In genomic region chr4:56049428-56050212, GRCh38 we compare ENCODE assay signal across 8 cellular contexts.
DNase-seq lines count a peak whose midpoint lies in the region; ATAC-seq and TF ChIP-seq lines count a peak whose summit lies in the region.

No MANE protein-coding gene starts in this region.

- H3K79me2 ChIP-seq in mammary epithelial cell (ENCODE audit: insufficient read depth, low read length): no peaks in the 10 kb centered on the region

- H3K36me3 ChIP-seq in mammary epithelial cell (ENCODE audit: insufficient read depth, low read length): no peaks in the 10 kb centered on the region
- H3K36me3 ChIP-seq in skeletal muscle tissue (ENCODE audit: control insufficient read depth in 3 of 3, insufficient read depth in 3 of 3, low read length in 3 of 3): no peaks in the 10 kb centered on the region

- no peaks in the 10 kb centered on the region for H4K20me1 ChIP-seq in mammary epithelial cell (ENCODE audit: insufficient read depth, low read length)

- H3K9me3 ChIP-seq in mammary epithelial cell (replicated peaks; ENCODE audit: insufficient read depth, low read length): no peaks in the 10 kb centered on the region
- H3K9me3 ChIP-seq in skeletal muscle tissue (ENCODE audit: control insufficient read depth in 3 of 3, low read length in 3 of 3): no peaks in the 10 kb centered on the region

- DNase-seq in EL: peak; percentile 16
- peak; percentile 50 for DNase-seq in GM20000 (ENCODE audit: low spot score)
- peak; percentile 77 for DNase-seq in RKO (ENCODE audit: low spot score)
- DNase-seq in mammary epithelial cell: peak; percentile 16
- peak; percentile 17 for DNase-seq in iris pigment epithelial cell (ENCODE audit: low read depth)
- no peak for DNase-seq in superior temporal gyrus (ENCODE audit: extremely low spot score)

- ATAC-seq in HG03521 (IDR thresholded peaks at IDR 0.05; ENCODE audit: unreplicated experiment): peak; percentile 25

- in situ Hi-C loops in mammary epithelial cell (cut with MboI; ENCODE audit: low sequenced_read_pairs in 2 of 2): no loop called here

- WGBS in mammary epithelial cell (ENCODE audit: low coverage, missing lambda C conversion rate): under 1% methylated on average over 25 of the region's 54 CpGs

- peak overlapping the region; percentile 47 to 53 (median 49) for H3K4me3 ChIP-seq in mammary epithelial cell (replicated peaks in 1 of 3; ENCODE audit: insufficient read depth in 1 of 3, low read depth in 2 of 3, low read length in 3 of 3)
- peak overlapping the region; percentile 49 to 65 (median 58) for H3K4me3 ChIP-seq in skeletal muscle tissue (ENCODE audit: low read length in 3 of 3)

- H3K27ac ChIP-seq in mammary epithelial cell (ENCODE audit: insufficient read depth, low read depth, low read length): no peak overlapping the region
- H3K27ac ChIP-seq in skeletal muscle tissue (ENCODE audit: low read depth, low read length): no peak overlapping the region

- H3K4me2 ChIP-seq in mammary epithelial cell (ENCODE audit: insufficient read depth, low read depth, low read length): peak overlapping the region; percentile 99

- H3K9ac ChIP-seq in mammary epithelial cell (ENCODE audit: insufficient read depth, low read length) (no peak overlapping the region), skeletal muscle tissue (ENCODE audit: low read depth in 1 of 3, low read length in 3 of 3) (peak overlapping the region in 1 of 3 donors; percentile 33)

- H2AFZ ChIP-seq in mammary epithelial cell (ENCODE audit: low read depth, low read length): peak overlapping the region; percentile 92

- BruUV-seq in mammary epithelial cell (replicated peaks; lab: Mats Ljungman, UMichigan): no TSS peak

- CTCF ChIA-PET in mammary epithelial cell (lab: Charles Lee; ENCODE audit: low non-redundant PET): no interaction called here

- H3K27me3 ChIP-seq in mammary epithelial cell (ENCODE audit: insufficient read depth, low read length) (peaks cover 8% of the 10 kb centered on the region), skeletal muscle tissue (ENCODE audit: control insufficient read depth in 3 of 3, insufficient read depth in 3 of 3, low read length in 3 of 3) (peaks cover 14 to 16% (median 15%) of the 10 kb centered on the region in 3 donors)

- TF ChIP-seq CTCF in GM20000 (IDR thresholded peaks at IDR 0.05; ENCODE audit: extremely low read depth, missing control alignments) (no peak), mammary epithelial cell (conservative IDR thresholded peaks at IDR 0.05 in 1 of 2, IDR thresholded peaks at IDR 0.05 in 1 of 2; ENCODE audit: extremely low read depth in 1 of 2, insufficient read depth in 1 of 2, low read depth in 1 of 2, low read length in 2 of 2) (no peak)

- dilution Hi-C loops in mammary epithelial cell (cut with HindIII; ENCODE audit: low sequenced_read_pairs): no loop called here

- H3K4me1 ChIP-seq in mammary epithelial cell (ENCODE audit: insufficient read depth, low read length): peaks cover 10% of the 10 kb centered on the region
- H3K4me1 ChIP-seq in skeletal muscle tissue (ENCODE audit: control insufficient read depth in 3 of 3, insufficient read depth in 3 of 3, low read length in 3 of 3): peaks cover 0 to 7% (median 4%) of the 10 kb centered on the region in 3 donors

- intact Hi-C loops in mammary epithelial cell (cut with micrococcal nuclease): loop anchor here (1.0 to 2.0 kb wide), 2 partner anchors 101 to 252 kb away; partner anchors contain the start of gene CEP135
